ENCODE assay signal across 8 cellular contexts in genomic region chr3:52704611-52705437, GRCh38. TPM values are rescaled to one million over a fixed set of nuclear protein-coding genes. Genes with fewer than 3 reads are reported as not detected.
DNase-seq lines count a peak whose midpoint lies in the region; ATAC-seq and TF ChIP-seq lines count a peak whose summit lies in the region.

No MANE protein-coding gene starts in this region.

- H3K27me3 ChIP-seq in SK-N-SH (ENCODE audit: insufficient read depth) (no peaks in the 10 kb centered on the region), endocrine pancreas (ENCODE audit: control insufficient read depth, insufficient read depth, low read length) (no peaks in the 10 kb centered on the region), aorta (ENCODE audit: control insufficient read depth in 1 of 2, insufficient read depth in 2 of 2, low read length in 1 of 2) (no peaks in the 10 kb centered on the region)

- no peak for TF ChIP-seq RAD21 in SK-N-SH (IDR thresholded peaks at IDR 0.05; ENCODE audit: low read length)

- H3K9me3 ChIP-seq in HEK293 (ENCODE audit: control insufficient read depth, insufficient read depth, low read depth, low read length) (no peaks in the 10 kb centered on the region), SK-N-SH (no peaks in the 10 kb centered on the region), endocrine pancreas (ENCODE audit: control insufficient read depth, low read length) (no peaks in the 10 kb centered on the region), mucosa of descending colon (no peaks in the 10 kb centered on the region), aorta (ENCODE audit: control insufficient read depth, low read length) (no peaks in the 10 kb centered on the region)

- H3K4me1 ChIP-seq in HEK293 (ENCODE audit: control insufficient read depth, insufficient read depth, low read length), result peaks cover 3% of the 10 kb centered on the region; the same call in 1 of the 2 replicates
- peaks cover 9 to 18% of the 10 kb centered on the region in 2 experiments for H3K4me1 ChIP-seq in SK-N-SH (ENCODE audit: control insufficient read depth in 1 of 2, insufficient read depth in 2 of 2, low read depth in 1 of 2, low read length in 1 of 2)
- H3K4me1 ChIP-seq in endocrine pancreas (ENCODE audit: control insufficient read depth, insufficient read depth, low read length), result peaks cover 10% of the 10 kb centered on the region
- H3K4me1 ChIP-seq in mucosa of descending colon (ENCODE audit: low read depth), result peaks cover 25% of the 10 kb centered on the region
- peaks cover 0 to 3% of the 10 kb centered on the region in 2 donors for H3K4me1 ChIP-seq in aorta (ENCODE audit: control insufficient read depth in 1 of 2, insufficient read depth in 2 of 2, low read length in 2 of 2)

- POLR2A ChIA-PET in HEK293 (lab: Yijun Ruan, JAX), result interaction anchor here (0.9 to 3.3 kb wide), 5 partner anchors 7 to 169 kb away, joined by 3 to 13 read pairs (median 4); partner anchors contain the start of genes GNL3, NEK4, PBRM1 and UQCC5
- POLR2A ChIA-PET in SK-N-SH (lab: Yijun Ruan, JAX), result no interaction called here

- no peak for TF ChIP-seq EP300 in SK-N-SH (IDR thresholded peaks at IDR 0.05; ENCODE audit: borderline replicate concordance in 1 of 2, low read depth in 1 of 2, low read length in 1 of 2)

- no peaks in the 10 kb centered on the region for H4K20me1 ChIP-seq in SK-N-SH (ENCODE audit: insufficient read depth)

- intact Hi-C loops in mucosa of descending colon (cut with DNase I, micrococcal nuclease), result no loop called here
- intact Hi-C loops in aorta (cut with DNase I), result no loop called here

- WGBS in SK-N-SH (ENCODE audit: low lambda C conversion rate), result 1% methylated on average over 19 of the region's 22 CpGs
- 0% methylated on average over 22 of the region's 22 CpGs for WGBS in aorta, 2 donors

- peak overlapping the region; percentile 91 for H3K4me2 ChIP-seq in SK-N-SH

- ATAC-seq in mucosa of descending colon (peak; percentile 12), aorta (ENCODE audit: low FRiP score) (peak; percentile 15)

- DNase-seq in ELF-1 (ENCODE audit: low read depth, low spot score), result peak; percentile 34
- DNase-seq in SK-N-SH, result peak; percentile 52
- DNase-seq in mucosa of descending colon, result peak in 2 of 3 donors; percentile 24 to 44
- DNase-seq in aorta, result no peak
- DNase-seq in NCI-H2029 treated with DMSO at 0.1 percent for 48 hours (lab: John Stamatoyannopoulos, UW), result no peak
- no peak for DNase-seq in NCI-H1930 (lab: John Stamatoyannopoulos, UW)

- H3K9me2 ChIP-seq in SK-N-SH, result no peaks in the 10 kb centered on the region

- CTCF ChIA-PET in HEK293 (lab: Yijun Ruan, JAX) (no interaction called here), SK-N-SH (lab: Yijun Ruan, JAX) (interaction anchor here (1.0 to 2.1 kb wide), 4 partner anchors 12 to 277 kb away, joined by 3 to 6 read pairs (median 3); no protein-coding TSS in a partner anchor)

- H3K36me3 ChIP-seq in HEK293 (ENCODE audit: control insufficient read depth in 2 of 2, insufficient read depth in 1 of 2, low read length in 2 of 2) (peaks cover 14 to 25% of the 10 kb centered on the region in 2 experiments), SK-N-SH (replicated peaks in 1 of 2; ENCODE audit: control insufficient read depth in 1 of 2, insufficient read depth in 2 of 2, low read length in 1 of 2) (peaks cover 14 to 25% of the 10 kb centered on the region in 2 experiments), endocrine pancreas (ENCODE audit: control insufficient read depth, insufficient read depth, low read length) (no peaks in the 10 kb centered on the region), mucosa of descending colon (ENCODE audit: low read depth) (no peaks in the 10 kb centered on the region), aorta (ENCODE audit: control insufficient read depth in 1 of 2, insufficient read depth in 2 of 2, low read length in 1 of 2) (no peaks in the 10 kb centered on the region)

- H3K9ac ChIP-seq in SK-N-SH (peak overlapping the region; percentile 85), endocrine pancreas (ENCODE audit: control insufficient read depth, insufficient read depth, low read length) (peak overlapping the region; percentile 98)

- peak overlapping the region; percentile 100 for H3K4me3 ChIP-seq in HEK293 (ENCODE audit: low read depth, low read length)
- H3K4me3 ChIP-seq in SK-N-SH (ENCODE audit: low read depth in 2 of 2, low read length in 1 of 2), result peak overlapping the region; percentile 79 to 84
- peak overlapping the region; percentile 74 for H3K4me3 ChIP-seq in endocrine pancreas (ENCODE audit: control insufficient read depth, insufficient read depth, low read length)
- H3K4me3 ChIP-seq in mucosa of descending colon, result peak overlapping the region; percentile 83
- peak overlapping the region; percentile 41 to 61 for H3K4me3 ChIP-seq in aorta (ENCODE audit: low read length in 2 of 2)

- no peak for TF ChIP-seq CTCF in HEK293 (tag by site-specific recombination; IDR thresholded peaks at IDR 0.05)
- no peak for TF ChIP-seq CTCF in SK-N-SH (IDR thresholded peaks at IDR 0.05)
- TF ChIP-seq CTCF in mucosa of descending colon (IDR thresholded peaks at IDR 0.05), result no peak

- H3F3A ChIP-seq in SK-N-SH (replicated peaks; ENCODE audit: insufficient read depth), result no peaks in the 10 kb centered on the region

- H3K79me2 ChIP-seq in SK-N-SH (ENCODE audit: insufficient read depth), result peaks cover 85% of the 10 kb centered on the region

- peak overlapping the region; percentile 64; the same call in 1 of the 2 replicates for H3K27ac ChIP-seq in HEK293 (ENCODE audit: extremely low read depth, low read depth, low read length)
- H3K27ac ChIP-seq in SK-N-SH (ENCODE audit: low read depth in 2 of 2, low read length in 1 of 2), result peak overlapping the region; percentile 80 to 90
- peak overlapping the region; percentile 19 to 76 for H3K27ac ChIP-seq in aorta (ENCODE audit: low read depth in 1 of 2, low read length in 2 of 2)

- peak overlapping the region; percentile 95 for H2AFZ ChIP-seq in SK-N-SH (ENCODE audit: low read depth)

TF ChIP-seq in HEK293, 187 proteins besides CTCF, POLR2A, EP300 and RAD21 (continues in another document):
- TF ChIP-seq YY2 (tag by site-specific recombination; IDR thresholded peaks at IDR 0.05) (no peak), ZNF600 (tag by site-specific recombination; IDR thresholded peaks at IDR 0.05) (peak; percentile 45; the same call in 1 of the 2 replicates), ZBTB48 (tag by site-specific recombination; IDR thresholded peaks at IDR 0.05) (0 out of 2 replicates have a peak, but pooled peaks have one; percentile 23), ZNF341 (tag by site-specific recombination; IDR thresholded peaks at IDR 0.05; ENCODE audit: low read depth) (peak; percentile 93), ZNF624 (tag by site-specific recombination; IDR thresholded peaks at IDR 0.05) (no peak)

TF ChIP-seq in SK-N-SH, 30 proteins besides CTCF, POLR2A, EP300 and RAD21:
- TF ChIP-seq MXI1 (IDR thresholded peaks at IDR 0.05; ENCODE audit: low read depth, low read length), result peak; percentile 86
- TF ChIP-seq, protein P1, sequence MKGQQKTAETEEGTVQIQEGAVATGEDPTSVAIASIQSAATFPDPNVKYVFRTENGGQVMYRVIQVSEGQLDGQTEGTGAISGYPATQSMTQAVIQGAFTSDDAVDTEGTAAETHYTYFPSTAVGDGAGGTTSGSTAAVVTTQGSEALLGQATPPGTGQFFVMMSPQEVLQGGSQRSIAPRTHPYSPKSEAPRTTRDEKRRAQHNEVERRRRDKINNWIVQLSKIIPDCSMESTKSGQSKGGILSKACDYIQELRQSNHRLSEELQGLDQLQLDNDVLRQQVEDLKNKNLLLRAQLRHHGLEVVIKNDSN (IDR thresholded peaks at IDR 0.05; ENCODE audit: borderline replicate concordance, low read depth), result no peak
- no peak for TF ChIP-seq PBX3 (IDR thresholded peaks at IDR 0.05)

RNA-seq across cellular contexts. Expression of gene GLT8D1, which starts 0.8 kb away (rescaled TPM):
- polyA plus RNA-seq in SK-N-SH (2012; rRNA removed), result 102 and 135 TPM in 2 replicates
- polyA plus RNA-seq in SK-N-SH (2012; cell fraction: cytosol; rRNA removed), result 117 and 120 TPM in 2 replicates
- polyA plus RNA-seq in SK-N-SH (2012; cell fraction: nucleus; rRNA removed), result 140 and 196 TPM in 2 replicates
- 10 to 100 TPM; 24.4 to 36.0 (median 30.7) TPM for total RNA-seq in mucosa of descending colon
- 10 to 100 TPM; 28.7 to 48.4 TPM for total RNA-seq in aorta
- polyA plus RNA-seq in aorta, result 10 to 100 TPM; 26.0 to 59.5 TPM

RNA-seq across cellular contexts. Expression of gene SPCS1, which starts 1.1 kb away (rescaled TPM):
- polyA plus RNA-seq in SK-N-SH (2012; rRNA removed) (191 and 198 TPM in 2 replicates), aorta (100 to 1,000 TPM; 114 to 119 TPM)
- 226 and 248 TPM in 2 replicates for polyA plus RNA-seq in SK-N-SH (2012; cell fraction: cytosol; rRNA removed)
- 34.2 and 53.4 TPM in 2 replicates for polyA plus RNA-seq in SK-N-SH (2012; cell fraction: nucleus; rRNA removed)
- total RNA-seq in mucosa of descending colon (100 to 1,000 TPM in 1 of 3 donors, 10 to 100 TPM in 2; 61.0 to 105 (median 80.4) TPM), aorta (10 to 100 TPM; 57.2 to 67.5 TPM)

RNA-seq across cellular contexts. Expression of gene GNL3, which starts 19.0 kb away (rescaled TPM):
- 55.0 and 77.0 TPM in 2 replicates for polyA plus RNA-seq in SK-N-SH (2012; rRNA removed)
- polyA plus RNA-seq in SK-N-SH (2012; cell fraction: cytosol; rRNA removed), result 58.5 and 71.5 TPM in 2 replicates
- polyA plus RNA-seq in SK-N-SH (2012; cell fraction: nucleus; rRNA removed), result 107 and 224 TPM in 2 replicates
- 10 to 100 TPM; 39.2 to 54.4 (median 47.7) TPM for total RNA-seq in mucosa of descending colon
- total RNA-seq in aorta, result 10 to 100 TPM; 52.0 to 70.3 TPM
- 10 to 100 TPM; 20.9 to 32.9 TPM for polyA plus RNA-seq in aorta

RNA-seq across cellular contexts. Expression of gene PBRM1, which starts 19.1 kb away (rescaled TPM):
- polyA plus RNA-seq in SK-N-SH (2012; rRNA removed) (14.0 and 14.3 TPM in 2 replicates), aorta (10 to 100 TPM in 1 of 2 donors, 1 to 10 TPM in 1; 6.9 to 11.3 TPM)
- 13.5 and 14.0 TPM in 2 replicates for polyA plus RNA-seq in SK-N-SH (2012; cell fraction: cytosol; rRNA removed)
- 14.1 and 19.1 TPM in 2 replicates for polyA plus RNA-seq in SK-N-SH (2012; cell fraction: nucleus; rRNA removed)
- total RNA-seq in mucosa of descending colon (10 to 100 TPM; 48.5 to 86.1 (median 56.8) TPM), aorta (10 to 100 TPM; 61.6 to 73.8 TPM)

Comparison
In these comparisons a context has a peak if more than half of its experiments do, and no peak if none do; other contexts are left out.
1. DNase-seq: peak in ELF-1 (single experiment), SK-N-SH (single experiment) and mucosa of descending colon (2 of 3); none in aorta (0 of 2), NCI-H2029 treated with DMSO at 0.1 percent for 48 hours (single experiment) and NCI-H1930 (0 of 2).
2. Peak in every context shown above with its lines, with median percentiles within 50 percentile points of each other: H3K27ac ChIP-seq and H3K4me3 ChIP-seq.